Comparison of ENCODE assay signal across 16 cellular contexts in the genomic region with DNA sequence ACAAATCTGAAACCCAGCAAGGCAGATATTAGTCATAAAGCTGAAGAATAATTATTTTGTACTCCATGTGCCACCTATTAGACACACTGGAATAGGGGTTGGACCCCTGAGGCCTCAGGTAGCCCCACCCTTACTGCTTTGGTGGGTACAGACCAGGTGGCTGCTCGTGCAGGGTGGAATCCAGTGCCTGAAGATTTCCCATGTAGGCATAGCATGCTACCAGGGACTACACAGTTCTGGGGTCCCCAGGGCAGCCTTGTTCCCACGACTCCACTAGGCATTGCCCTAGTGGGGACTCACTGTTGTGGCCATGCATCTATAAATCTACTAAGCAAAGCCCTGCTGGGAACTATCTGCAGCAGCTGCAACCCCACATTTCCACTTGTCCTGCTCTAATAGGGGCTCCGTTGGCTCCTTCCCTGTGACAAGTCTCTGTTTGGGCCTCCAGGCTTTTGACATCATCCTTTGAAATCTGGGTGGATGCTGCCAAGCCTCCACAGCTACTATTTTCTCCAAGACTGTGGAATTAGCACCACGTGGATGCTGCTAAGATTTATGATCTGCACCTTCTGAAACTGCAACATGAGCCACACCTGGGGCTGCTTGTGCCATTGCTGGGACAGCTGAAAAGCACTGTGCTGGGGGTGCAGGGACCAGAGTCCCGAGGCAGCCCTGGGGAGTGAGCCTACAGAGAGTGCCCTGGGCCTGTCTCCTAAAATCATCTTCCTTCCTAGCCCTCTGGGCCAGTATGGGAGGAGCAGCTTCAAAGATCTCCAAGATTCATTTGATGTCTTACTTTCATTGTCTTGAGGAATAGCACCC.
DNase-seq lines count a peak whose midpoint lies in the region; ATAC-seq and TF ChIP-seq lines count a peak whose summit lies in the region.
"Had no signal": no experiment of that assay in that cellular context is flagged by ENCODE, and none has a peak within 500 bp of the region (broad histone marks: within the 10 kb centered on the region; RNA-seq: fewer than 3 reads in every experiment).

No MANE protein-coding gene starts in this region.

- intact Hi-C loops in upper lobe of right lung (cut with DNase I) (no loop called here), uterus (cut with DNase I; ENCODE audit: low total_unique reads) (no loop called here)

- no peak overlapping the region for H2AK5ac ChIP-seq in neuronal stem cell (ENCODE audit: low read depth, low read length)

- H3K36me3 ChIP-seq in MM.1S (replicated peaks; ENCODE audit: insufficient read depth, low read length) = no peaks in the 10 kb centered on the region
- H3K36me3 ChIP-seq in neuronal stem cell (replicated peaks in 1 of 2; ENCODE audit: control insufficient read depth in 2 of 2, insufficient read depth in 2 of 2, low read length in 2 of 2) = no peaks in the 10 kb centered on the region
- H3K36me3 ChIP-seq in upper lobe of right lung = no peaks in the 10 kb centered on the region
- no peaks in the 10 kb centered on the region for H3K36me3 ChIP-seq in uterus
- H3K36me3 ChIP-seq: BLaER1 had no signal

- H2BK12ac ChIP-seq in neuronal stem cell (ENCODE audit: low read length) = no peak overlapping the region

- H3K79me2 ChIP-seq in MM.1S (ENCODE audit: low read length) = no peaks in the 10 kb centered on the region

- no peak overlapping the region for H4K91ac ChIP-seq in neuronal stem cell (ENCODE audit: low read depth, low read length, poor library complexity)

- H3K9ac ChIP-seq in MM.1S (ENCODE audit: low read length) = no peak overlapping the region
- H3K9ac ChIP-seq in neuronal stem cell (ENCODE audit: low read depth, low read length, poor library complexity) = no peak overlapping the region
- H3K9ac ChIP-seq: BLaER1 had no signal

- H2BK5ac ChIP-seq in neuronal stem cell (ENCODE audit: low read length) = no peak overlapping the region

- no peaks in the 10 kb centered on the region for H3F3A ChIP-seq in MM.1S (ENCODE audit: insufficient read depth, low read length)

- no peak overlapping the region for H3K4me3 ChIP-seq in MM.1S (ENCODE audit: low read length)
- H3K4me3 ChIP-seq in neuronal stem cell (ENCODE audit: low read length in 2 of 2) = no peak overlapping the region
- no peak overlapping the region for H3K4me3 ChIP-seq in upper lobe of right lung
- no peak overlapping the region for H3K4me3 ChIP-seq in uterus
- H3K4me3 ChIP-seq: BLaER1, K562, PC-9 had no signal

- no peaks in the 10 kb centered on the region for H3K79me1 ChIP-seq in neuronal stem cell (ENCODE audit: low read depth, low read length)

- H3K4me1 ChIP-seq in MM.1S (ENCODE audit: low read length) = peaks cover 21% of the 10 kb centered on the region
- H3K4me1 ChIP-seq in neuronal stem cell (ENCODE audit: control insufficient read depth in 2 of 2, insufficient read depth in 1 of 2, low read depth in 1 of 2, low read length in 2 of 2) = no peaks in the 10 kb centered on the region
- H3K4me1 ChIP-seq in upper lobe of right lung = no peaks in the 10 kb centered on the region
- H3K4me1 ChIP-seq in uterus = no peaks in the 10 kb centered on the region
- H3K4me1 ChIP-seq: BLaER1 had no signal

- no peak overlapping the region for H3K14ac ChIP-seq in neuronal stem cell (ENCODE audit: low read length)

- no peaks in the 10 kb centered on the region for H3K9me3 ChIP-seq in MM.1S (replicated peaks; ENCODE audit: insufficient read depth, low read length)
- no peaks in the 10 kb centered on the region for H3K9me3 ChIP-seq in neuronal stem cell (replicated peaks in 1 of 2; ENCODE audit: control insufficient read depth in 2 of 2, insufficient read depth in 1 of 2, low read depth in 1 of 2, low read length in 2 of 2)
- H3K9me3 ChIP-seq in upper lobe of right lung = no peaks in the 10 kb centered on the region
- no peaks in the 10 kb centered on the region for H3K9me3 ChIP-seq in uterus
- H3K9me3 ChIP-seq: BLaER1 had no signal

- DNase-seq in MM.1S (peak; percentile 22), UCSD-AML1 (lab: John Stamatoyannopoulos, UW; ENCODE audit: unreplicated experiment) (peak; percentile 7), neuronal stem cell (ENCODE audit: low spot score) (no peak), upper lobe of right lung (no peak), KBM-7 (no peak), uterus (no peak), NCI-H1930 (lab: John Stamatoyannopoulos, UW) (no peak)
- DNase-seq: NCI-H2029 treated with DMSO at 0.1 percent for 48 hours, NCI-H446 treated with DMSO at 0.1 percent for 48 hours, NCI-H526, NCI-H82, PC-9, SHP77 treated with DMSO at 0.1 percent for 48 hours had no signal

- no peak overlapping the region for H3K4ac ChIP-seq in neuronal stem cell (ENCODE audit: low read length)

- H2AFZ ChIP-seq in MM.1S (ENCODE audit: low read length) (no peak overlapping the region), neuronal stem cell (ENCODE audit: low read length) (no peak overlapping the region)
- H2AFZ ChIP-seq: PC-9 had no signal

- H4K20me1 ChIP-seq in MM.1S (ENCODE audit: insufficient read depth, low read length) = no peaks in the 10 kb centered on the region
- H4K20me1 ChIP-seq: BLaER1 had no signal

- H3K4me2 ChIP-seq in MM.1S (ENCODE audit: low read depth, low read length) (no peak overlapping the region), neuronal stem cell (ENCODE audit: insufficient read depth, low read length, poor library complexity, severe bottlenecking) (no peak overlapping the region)
- H3K4me2 ChIP-seq: BLaER1, PC-9 had no signal

- TF ChIP-seq CTCF in MM.1S (IDR thresholded peaks at IDR 0.05; ENCODE audit: low read length) (no peak), upper lobe of right lung (IDR thresholded peaks at IDR 0.05) (no peak), uterus (IDR thresholded peaks at IDR 0.05) (no peak)

- H3K27me3 ChIP-seq in MM.1S (replicated peaks; ENCODE audit: insufficient read depth, low read length) (no peaks in the 10 kb centered on the region), neuronal stem cell (ENCODE audit: control insufficient read depth in 3 of 3, insufficient read depth in 3 of 3, low read depth in 1 of 3, low read length in 3 of 3) (no peaks in the 10 kb centered on the region), upper lobe of right lung (no peaks in the 10 kb centered on the region), uterus (no peaks in the 10 kb centered on the region)
- H3K27me3 ChIP-seq: BLaER1 had no signal

- no CpG with 5 or more reads among the region's 5 CpGs for WGBS in neuronal stem cell (ENCODE audit: extremely low coverage in 2 of 2, insufficient read length in 2 of 2, insufficient replicate concordance in 1 of 2), 2 donors

- H4K8ac ChIP-seq in neuronal stem cell (ENCODE audit: low read depth, low read length) = no peak overlapping the region

- no peak overlapping the region for H2BK120ac ChIP-seq in neuronal stem cell (ENCODE audit: low read depth, low read length)

- peak overlapping the region; percentile 7 for H3K18ac ChIP-seq in neuronal stem cell (ENCODE audit: low read length)

- no peak for TF ChIP-seq POLR2A in uterus (IDR thresholded peaks at IDR 0.05)

- H3K9me2 ChIP-seq in MM.1S (replicated peaks; ENCODE audit: insufficient read depth, low read length) = no peaks in the 10 kb centered on the region

- peak; percentile 38 for ATAC-seq in upper lobe of right lung
- ATAC-seq: K562 had no signal

- H3K23ac ChIP-seq in neuronal stem cell (ENCODE audit: low read depth, low read length, poor library complexity) = no peak overlapping the region

- no peak overlapping the region for H3K27ac ChIP-seq in MM.1S (ENCODE audit: low read length)
- H3K27ac ChIP-seq in neuronal stem cell (replicated peaks; ENCODE audit: low read length) = no peak overlapping the region
- no peak overlapping the region for H3K27ac ChIP-seq in upper lobe of right lung
- no peak overlapping the region for H3K27ac ChIP-seq in uterus
- H3K27ac ChIP-seq: BLaER1, HL-60, PC-9 had no signal

- in situ Hi-C loops in KBM-7 (cut with MboI; ENCODE audit: low pct_unique_long_range_greater_than_20kb, low sequenced_read_pairs) = no loop called here

- H2BK15ac ChIP-seq in neuronal stem cell (ENCODE audit: low read length) = no peak overlapping the region

Comparison
In these comparisons a context has a peak if more than half of its experiments do, and no peak if none do; other contexts are left out.
1. DNase-seq: peak in MM.1S (single experiment) and UCSD-AML1 (single experiment); none in neuronal stem cell (single experiment), upper lobe of right lung (single experiment), KBM-7 (single experiment), uterus (0 of 2) and NCI-H1930 (0 of 2).